In the genomic region with DNA sequence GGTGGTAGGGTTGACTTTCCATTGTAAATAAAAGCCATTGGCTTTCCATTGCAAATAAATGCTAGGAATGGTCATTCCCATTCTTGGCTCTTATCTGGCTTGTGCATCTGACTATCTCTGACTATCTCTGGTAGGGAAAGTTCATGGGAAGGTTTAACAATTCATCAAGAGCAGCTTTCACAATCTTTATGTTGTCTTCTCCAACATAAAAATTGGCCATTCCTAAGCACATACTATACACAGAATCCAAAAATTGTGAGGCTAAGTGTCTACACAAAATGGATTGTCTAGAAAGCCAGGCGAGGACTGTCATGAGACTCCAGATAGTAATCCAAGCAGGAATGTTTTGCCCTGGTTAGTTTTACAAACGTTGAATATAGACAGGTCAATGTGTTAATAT, we compare ENCODE assay signal across 19 cellular contexts. TPM values are rescaled to one million over a fixed set of nuclear protein-coding genes. Genes with fewer than 3 reads are reported as not detected.
DNase-seq lines count a peak whose midpoint lies in the region; ATAC-seq and TF ChIP-seq lines count a peak whose summit lies in the region.
"Had no signal": no experiment of that assay in that cellular context is flagged by ENCODE, and none has a peak within 500 bp of the region (broad histone marks: within the 10 kb centered on the region; RNA-seq: fewer than 3 reads in every experiment).

No MANE protein-coding gene starts in this region.

- no peak overlapping the region for H3K4me2 ChIP-seq in trophoblast cell (ENCODE audit: low read length)

- H2BK5ac ChIP-seq in trophoblast cell (ENCODE audit: low read depth, low read length, poor library complexity): no peak overlapping the region

- H3K36me3 Mint-ChIP-seq in activated T-helper 1 cell treated with anti-CD3 and anti-CD28 coated beads, Interleukin-12 subunit alpha, Interleukin-12 subunit beta, Interleukin-2, Interleukin-4 antibody, amounts not matched to agents 30 ng/mL and 10 ng/mL and 1 ng/mL, durations not matched to agents 14 hours and 24 hours and 36 hours (ENCODE audit: low read depth): no peaks in the 10 kb centered on the region
- H3K36me3 Mint-ChIP-seq: CD4-positive, CD25-positive, alpha-beta regulatory T cell; CD8-positive, alpha-beta memory T cell had no signal

- H3K79me1 ChIP-seq in trophoblast cell (ENCODE audit: low read length): no peaks in the 10 kb centered on the region

- no peak overlapping the region for H3K27ac Mint-ChIP-seq in activated T-helper 1 cell treated with anti-CD3 and anti-CD28 coated beads, Interleukin-12 subunit alpha, Interleukin-12 subunit beta, Interleukin-2, Interleukin-4 antibody, amounts not matched to agents 30 ng/mL and 10 ng/mL and 1 ng/mL, durations not matched to agents 14 hours and 24 hours and 36 hours
- H3K27ac Mint-ChIP-seq: CD4-positive, CD25-positive, alpha-beta regulatory T cell; CD8-positive, alpha-beta memory T cell; GM23338; HFFc6 had no signal

- DNase-seq in RPMI7951 (ENCODE audit: low read depth): peak; percentile 24
- peak; percentile 18 for DNase-seq in fibroblast of the aortic adventitia (ENCODE audit: low read depth)
- peak; percentile 54 to 88 for DNase-seq in trophoblast cell
- no peak for DNase-seq in SJCRH30
- DNase-seq in activated T-helper 1 cell treated with anti-CD3 and anti-CD28 coated beads, Interleukin-12 subunit alpha, Interleukin-12 subunit beta, Interleukin-2, Interleukin-4 antibody, amounts not matched to agents 30 ng/mL and 10 ng/mL and 1 ng/mL, durations not matched to agents 14 hours and 24 hours and 36 hours (ENCODE audit: low spot score): no peak
- DNase-seq: ACHN; BE2C; C1 segment of cervical spinal cord; CD4-positive, CD25-positive, alpha-beta regulatory T cell; CD8-positive, alpha-beta memory T cell; COR-L47; DMS 273 treated with DMSO at 0.1 percent for 48 hours; DMS53; DND-41; H7; HFFc6 had no signal

- no peak overlapping the region for H3K4me3 Mint-ChIP-seq in activated T-helper 1 cell treated with anti-CD3 and anti-CD28 coated beads, Interleukin-12 subunit alpha, Interleukin-12 subunit beta, Interleukin-2, Interleukin-4 antibody, amounts not matched to agents 30 ng/mL and 10 ng/mL and 1 ng/mL, durations not matched to agents 14 hours and 24 hours and 36 hours
- H3K4me3 Mint-ChIP-seq: CD4-positive, CD25-positive, alpha-beta regulatory T cell; CD8-positive, alpha-beta memory T cell; GM23338; HFFc6 had no signal

- H2BK120ac ChIP-seq in trophoblast cell (ENCODE audit: insufficient read depth, low read length, poor library complexity): no peak overlapping the region

- H4K12ac ChIP-seq in trophoblast cell (ENCODE audit: low read depth, low read length): no peak overlapping the region

- no peaks in the 10 kb centered on the region for H3K4me1 Mint-ChIP-seq in activated T-helper 1 cell treated with anti-CD3 and anti-CD28 coated beads, Interleukin-12 subunit alpha, Interleukin-12 subunit beta, Interleukin-2, Interleukin-4 antibody, amounts not matched to agents 30 ng/mL and 10 ng/mL and 1 ng/mL, durations not matched to agents 14 hours and 24 hours and 36 hours (ENCODE audit: low read depth)
- H3K4me1 Mint-ChIP-seq: CD4-positive, CD25-positive, alpha-beta regulatory T cell; CD8-positive, alpha-beta memory T cell had no signal

- H2AK5ac ChIP-seq in trophoblast cell (ENCODE audit: low read length): no peak overlapping the region

- no peak overlapping the region for H4K8ac ChIP-seq in trophoblast cell (ENCODE audit: low read depth, low read length)

- H3K27ac ChIP-seq in trophoblast cell (ENCODE audit: low read depth, low read length) (no peak overlapping the region), SJCRH30 (no peak overlapping the region)

- H4K91ac ChIP-seq in trophoblast cell (ENCODE audit: low read depth, low read length): no peak overlapping the region

- H3K23ac ChIP-seq in trophoblast cell (ENCODE audit: low read length): no peak overlapping the region

- no peaks in the 10 kb centered on the region for H3K9me3 Mint-ChIP-seq in activated T-helper 1 cell treated with anti-CD3 and anti-CD28 coated beads, Interleukin-12 subunit alpha, Interleukin-12 subunit beta, Interleukin-2, Interleukin-4 antibody, amounts not matched to agents 30 ng/mL and 10 ng/mL and 1 ng/mL, durations not matched to agents 14 hours and 24 hours and 36 hours
- H3K9me3 Mint-ChIP-seq: GM23338, HFFc6 had no signal

- H3K27me3 ChIP-seq in trophoblast cell (ENCODE audit: insufficient read depth, low read length) (no peaks in the 10 kb centered on the region), SJCRH30 (no peaks in the 10 kb centered on the region)
- H3K27me3 ChIP-seq: BE2C had no signal

- H3K9me3 ChIP-seq in trophoblast cell (ENCODE audit: insufficient read depth, low read depth, low read length) (peaks cover 2% of the 10 kb centered on the region), SJCRH30 (replicated peaks) (no peaks in the 10 kb centered on the region)
- H3K9me3 ChIP-seq: BE2C had no signal

- no peak overlapping the region for H2AFZ ChIP-seq in trophoblast cell (ENCODE audit: insufficient read depth, low read length, poor library complexity)
- H2AFZ ChIP-seq: GM23338 had no signal

- ATAC-seq in GM18907 (IDR thresholded peaks at IDR 0.05; ENCODE audit: unreplicated experiment): no peak
- ATAC-seq: HCT116 had no signal

- H2BK12ac ChIP-seq in trophoblast cell (ENCODE audit: low read length): no peak overlapping the region

- H3K9ac ChIP-seq in trophoblast cell (ENCODE audit: low read length): no peak overlapping the region

- no peak overlapping the region for H3K4ac ChIP-seq in trophoblast cell (ENCODE audit: low read depth, low read length)

- H3K4me3 ChIP-seq in fibroblast of the aortic adventitia (ENCODE audit: low read depth, low read length) (no peak overlapping the region), trophoblast cell (ENCODE audit: low read depth, low read length) (no peak overlapping the region), SJCRH30 (no peak overlapping the region)
- H3K4me3 ChIP-seq: GM23338 had no signal

- TF ChIP-seq CTCF in fibroblast of the aortic adventitia (IDR thresholded peaks at IDR 0.05; ENCODE audit: insufficient read depth, low read length): no peak

- no peaks in the 10 kb centered on the region for H3K36me3 ChIP-seq in trophoblast cell (ENCODE audit: control insufficient read depth in 1 of 2, insufficient read depth in 2 of 2, low read length in 2 of 2)
- no peaks in the 10 kb centered on the region for H3K36me3 ChIP-seq in SJCRH30
- H3K36me3 ChIP-seq: BE2C had no signal

- no peak overlapping the region for H3K18ac ChIP-seq in trophoblast cell (ENCODE audit: low read length)

- WGBS in trophoblast cell (ENCODE audit: extremely low coverage, insufficient coverage, insufficient read length): no CpG with 5 or more reads among the region's 2 CpGs

- no peaks in the 10 kb centered on the region for H3K27me3 Mint-ChIP-seq in activated T-helper 1 cell treated with anti-CD3 and anti-CD28 coated beads, Interleukin-12 subunit alpha, Interleukin-12 subunit beta, Interleukin-2, Interleukin-4 antibody, amounts not matched to agents 30 ng/mL and 10 ng/mL and 1 ng/mL, durations not matched to agents 14 hours and 24 hours and 36 hours (ENCODE audit: insufficient read depth)
- H3K27me3 Mint-ChIP-seq: CD4-positive, CD25-positive, alpha-beta regulatory T cell had no signal

- H3K4me1 ChIP-seq in trophoblast cell (ENCODE audit: control insufficient read depth in 1 of 2, insufficient read depth in 2 of 2, low read length in 2 of 2) (peaks cover 0 to 9% of the 10 kb centered on the region in 2 experiments), SJCRH30 (no peaks in the 10 kb centered on the region)
- H3K4me1 ChIP-seq: BE2C had no signal

- H3K79me2 ChIP-seq in trophoblast cell (ENCODE audit: control insufficient read depth, insufficient read depth, low read length, poor library complexity): no peaks in the 10 kb centered on the region

- no peak overlapping the region for H3K14ac ChIP-seq in trophoblast cell (ENCODE audit: low read length)

- intact Hi-C loops in activated T-helper 1 cell treated with anti-CD3 and anti-CD28 coated beads, Interleukin-12 subunit alpha, Interleukin-12 subunit beta, Interleukin-2, Interleukin-4 antibody, amounts not matched to agents 30 ng/mL and 10 ng/mL and 1 ng/mL, durations not matched to agents 14 hours and 24 hours and 36 hours (cut with micrococcal nuclease): no loop called here

RNA-seq across cellular contexts. Expression of gene WNT5A, which starts 54.4 kb away (rescaled TPM):
- 193 and 213 TPM in 2 replicates for total RNA-seq in RPMI7951 (2014; rRNA removed; shearing (Covaris generic))
- 5.8 and 42.4 TPM in 2 replicates for total RNA-seq in fibroblast of the aortic adventitia (ENCODE audit: low replicate concordance)
- 23.1 and 23.3 TPM in 2 replicates for polyA plus RNA-seq in trophoblast cell (2013)
- total RNA-seq in SJCRH30 (2014; rRNA removed; shearing (Covaris generic)): 33.1 and 34.6 TPM in 2 replicates
- not detected in 2 replicates for total RNA-seq in activated T-helper 1 cell treated with anti-CD3 and anti-CD28 coated beads, Interleukin-12 subunit alpha, Interleukin-12 subunit beta, Interleukin-2, Interleukin-4 antibody, amounts not matched to agents 30 ng/mL and 10 ng/mL and 1 ng/mL, durations not matched to agents 14 hours and 24 hours and 36 hours
- total RNA-seq: CD4-positive, CD25-positive, alpha-beta regulatory T cell; CD8-positive, alpha-beta memory T cell had no signal
- polyA plus RNA-seq: CD4-positive, CD25-positive, alpha-beta regulatory T cell; CD8-positive, alpha-beta memory T cell had no signal

Comparison
In these comparisons a context has a peak if more than half of its experiments do, and no peak if none do; other contexts are left out.
1. DNase-seq: peak in RPMI7951 (single experiment), fibroblast of the aortic adventitia (single experiment) and trophoblast cell (2 of 2); none in SJCRH30 (0 of 2) and activated T-helper 1 cell treated with anti-CD3 and anti-CD28 coated beads, Interleukin-12 subunit alpha, Interleukin-12 subunit beta, Interleukin-2, Interleukin-4 antibody, amounts not matched to agents 30 ng/mL and 10 ng/mL and 1 ng/mL, durations not matched to agents 14 hours and 24 hours and 36 hours (single experiment).